In genomic region chr1:19251305-19252196, GRCh38 we compare ENCODE assay signal across 1 cellular context.
A peak's percentile ranks its signal among the peaks of the same experiment; 100 is the strongest.
TF ChIP-seq lines count a peak whose summit lies in the region.

TSS of gene EMC1 (minus strand) at chr1:19251524. CDS start at chr1:19251509, 15 bp downstream.
TSS of gene MRTO4 (plus strand) at chr1:19251805. CDS start at chr1:19251836, 31 bp downstream.

TF ChIP-seq in K562, 482 proteins besides CTCF, POLR2A, EP300 and RAD21 (continued from another document and continues in another):
- TF ChIP-seq CHAMP1 (IDR thresholded peaks at IDR 0.05) (no peak; the same call in 1 of the 2 replicates), FOXP4 (CRISPR knock-in tag; IDR thresholded peaks at IDR 0.05; ENCODE audit: borderline replicate concordance) (no peak), ZNF347 (CRISPR knock-in tag; IDR thresholded peaks at IDR 0.05; ENCODE audit: low read depth) (no peak; the same call in 1 of the 2 replicates), ZNF311 (CRISPR knock-in tag; IDR thresholded peaks at IDR 0.05) (no peak), PCBP2 (IDR thresholded peaks at IDR 0.05; ENCODE audit: low read depth, low read length, poor library complexity, severe bottlenecking) (no peak), NCOR1 (IDR thresholded peaks at IDR 0.05) (no peak), CREB5 (CRISPR knock-in tag; IDR thresholded peaks at IDR 0.05) (no peak), SUPT5H (IDR thresholded peaks at IDR 0.05) (peak; percentile 96), ZBTB33 (CRISPR knock-in tag; IDR thresholded peaks at IDR 0.05) (peak; percentile 69), ADNP (tag; IDR thresholded peaks at IDR 0.05) (no peak), NKRF (IDR thresholded peaks at IDR 0.05; ENCODE audit: borderline replicate concordance) (peak; percentile 99), SOX6 (IDR thresholded peaks at IDR 0.05) (no peak), DIDO1 (tag; IDR thresholded peaks at IDR 0.05; ENCODE audit: low read depth) (peak; percentile 92), U2AF1 (optimal IDR thresholded peaks at IDR 0.05; ENCODE audit: low read depth, low read length) (peak; percentile 97), DACH1 (IDR thresholded peaks at IDR 0.05; ENCODE audit: partially characterized antibody) (peak; percentile 85), E2F1 (CRISPR knock-in tag; IDR thresholded peaks at IDR 0.05) (peak; percentile 34; the same call in 1 of the 2 replicates), KLF6 (CRISPR knock-in tag; IDR thresholded peaks at IDR 0.05; ENCODE audit: borderline replicate concordance) (0 out of 2 replicates have a peak, but pooled peaks have one; percentile 12), ELF2 (CRISPR knock-in tag; IDR thresholded peaks at IDR 0.05) (peak; percentile 90), TCF3 (CRISPR knock-in tag; IDR thresholded peaks at IDR 0.05) (peak; percentile 38; the same call in 1 of the 2 replicates), ZNF121 (CRISPR knock-in tag; conservative IDR thresholded peaks at IDR 0.05) (no peak), CBFB (CRISPR knock-in tag; IDR thresholded peaks at IDR 0.05) (peak; percentile 77; the same call in 1 of the 2 replicates), SP1 (CRISPR knock-in tag; IDR thresholded peaks at IDR 0.05) (peak; percentile 96), ZNF512 (tag; IDR thresholded peaks at IDR 0.05) (no peak), SMC3 (conservative IDR thresholded peaks at IDR 0.05; ENCODE audit: insufficient read depth, low read depth, low read length) (no peak), PKNOX1 (IDR thresholded peaks at IDR 0.05) (no peak), BHLHE40 (IDR thresholded peaks at IDR 0.05; ENCODE audit: low read length) (peak; percentile 59; the same call in 1 of the 2 replicates), ZNF146 (CRISPR knock-in tag; IDR thresholded peaks at IDR 0.05; ENCODE audit: unreplicated experiment) (no peak), NR3C1 (CRISPR knock-in tag; IDR thresholded peaks at IDR 0.05) (peak; percentile 90; the same call in 1 of the 2 replicates), XRCC4 (IDR thresholded peaks at IDR 0.05; ENCODE audit: extremely low read depth, insufficient read depth, insufficient read length) (no peak), MAZ (CRISPR knock-in tag; conservative IDR thresholded peaks at IDR 0.05 in 1 of 2, IDR thresholded peaks at IDR 0.05 in 1 of 2) (peak; percentile 78 to 89; a peak in 3 of 4 replicates), HNRNPL (IDR thresholded peaks at IDR 0.05; ENCODE audit: low read depth, low read length) (peak; percentile 83), SMARCA5 (IDR thresholded peaks at IDR 0.05) (no peak), SMAD4 (CRISPR knock-in tag; conservative IDR thresholded peaks at IDR 0.05) (peak; percentile 81)
- TF ChIP-seq, protein P1, sequence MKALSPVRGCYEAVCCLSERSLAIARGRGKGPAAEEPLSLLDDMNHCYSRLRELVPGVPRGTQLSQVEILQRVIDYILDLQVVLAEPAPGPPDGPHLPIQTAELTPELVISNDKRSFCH (CRISPR knock-in tag; IDR thresholded peaks at IDR 0.05): no peak
- TF ChIP-seq, protein P1 (tag; IDR thresholded peaks at IDR 0.05): peak; percentile 91
- TF ChIP-seq, protein P2, sequence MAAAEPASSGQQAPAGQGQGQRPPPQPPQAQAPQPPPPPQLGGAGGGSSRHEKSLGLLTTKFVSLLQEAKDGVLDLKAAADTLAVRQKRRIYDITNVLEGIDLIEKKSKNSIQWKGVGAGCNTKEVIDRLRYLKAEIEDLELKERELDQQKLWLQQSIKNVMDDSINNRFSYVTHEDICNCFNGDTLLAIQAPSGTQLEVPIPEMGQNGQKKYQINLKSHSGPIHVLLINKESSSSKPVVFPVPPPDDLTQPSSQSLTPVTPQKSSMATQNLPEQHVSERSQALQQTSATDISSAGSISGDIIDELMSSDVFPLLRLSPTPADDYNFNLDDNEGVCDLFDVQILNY (CRISPR knock-in tag; IDR thresholded peaks at IDR 0.05): peak; percentile 40; the same call in 1 of the 2 replicates
- TF ChIP-seq, protein P3, sequence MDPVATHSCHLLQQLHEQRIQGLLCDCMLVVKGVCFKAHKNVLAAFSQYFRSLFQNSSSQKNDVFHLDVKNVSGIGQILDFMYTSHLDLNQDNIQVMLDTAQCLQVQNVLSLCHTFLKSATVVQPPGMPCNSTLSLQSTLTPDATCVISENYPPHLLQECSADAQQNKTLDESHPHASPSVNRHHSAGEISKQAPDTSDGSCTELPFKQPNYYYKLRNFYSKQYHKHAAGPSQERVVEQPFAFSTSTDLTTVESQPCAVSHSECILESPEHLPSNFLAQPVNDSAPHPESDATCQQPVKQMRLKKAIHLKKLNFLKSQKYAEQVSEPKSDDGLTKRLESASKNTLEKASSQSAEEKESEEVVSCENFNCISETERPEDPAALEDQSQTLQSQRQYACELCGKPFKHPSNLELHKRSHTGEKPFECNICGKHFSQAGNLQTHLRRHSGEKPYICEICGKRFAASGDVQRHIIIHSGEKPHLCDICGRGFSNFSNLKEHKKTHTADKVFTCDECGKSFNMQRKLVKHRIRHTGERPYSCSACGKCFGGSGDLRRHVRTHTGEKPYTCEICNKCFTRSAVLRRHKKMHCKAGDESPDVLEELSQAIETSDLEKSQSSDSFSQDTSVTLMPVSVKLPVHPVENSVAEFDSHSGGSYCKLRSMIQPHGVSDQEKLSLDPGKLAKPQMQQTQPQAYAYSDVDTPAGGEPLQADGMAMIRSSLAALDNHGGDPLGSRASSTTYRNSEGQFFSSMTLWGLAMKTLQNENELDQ (CRISPR knock-in tag; IDR thresholded peaks at IDR 0.05; ENCODE audit: borderline replicate concordance): peak; percentile 88
- TF ChIP-seq, protein P4, sequence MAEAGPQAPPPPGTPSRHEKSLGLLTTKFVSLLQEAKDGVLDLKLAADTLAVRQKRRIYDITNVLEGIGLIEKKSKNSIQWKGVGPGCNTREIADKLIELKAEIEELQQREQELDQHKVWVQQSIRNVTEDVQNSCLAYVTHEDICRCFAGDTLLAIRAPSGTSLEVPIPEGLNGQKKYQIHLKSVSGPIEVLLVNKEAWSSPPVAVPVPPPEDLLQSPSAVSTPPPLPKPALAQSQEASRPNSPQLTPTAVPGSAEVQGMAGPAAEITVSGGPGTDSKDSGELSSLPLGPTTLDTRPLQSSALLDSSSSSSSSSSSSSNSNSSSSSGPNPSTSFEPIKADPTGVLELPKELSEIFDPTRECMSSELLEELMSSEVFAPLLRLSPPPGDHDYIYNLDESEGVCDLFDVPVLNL (CRISPR knock-in tag; IDR thresholded peaks at IDR 0.05; ENCODE audit: low read depth): peak; percentile 51
